ENCODE assay signal across 8 cellular contexts in the genomic region with DNA sequence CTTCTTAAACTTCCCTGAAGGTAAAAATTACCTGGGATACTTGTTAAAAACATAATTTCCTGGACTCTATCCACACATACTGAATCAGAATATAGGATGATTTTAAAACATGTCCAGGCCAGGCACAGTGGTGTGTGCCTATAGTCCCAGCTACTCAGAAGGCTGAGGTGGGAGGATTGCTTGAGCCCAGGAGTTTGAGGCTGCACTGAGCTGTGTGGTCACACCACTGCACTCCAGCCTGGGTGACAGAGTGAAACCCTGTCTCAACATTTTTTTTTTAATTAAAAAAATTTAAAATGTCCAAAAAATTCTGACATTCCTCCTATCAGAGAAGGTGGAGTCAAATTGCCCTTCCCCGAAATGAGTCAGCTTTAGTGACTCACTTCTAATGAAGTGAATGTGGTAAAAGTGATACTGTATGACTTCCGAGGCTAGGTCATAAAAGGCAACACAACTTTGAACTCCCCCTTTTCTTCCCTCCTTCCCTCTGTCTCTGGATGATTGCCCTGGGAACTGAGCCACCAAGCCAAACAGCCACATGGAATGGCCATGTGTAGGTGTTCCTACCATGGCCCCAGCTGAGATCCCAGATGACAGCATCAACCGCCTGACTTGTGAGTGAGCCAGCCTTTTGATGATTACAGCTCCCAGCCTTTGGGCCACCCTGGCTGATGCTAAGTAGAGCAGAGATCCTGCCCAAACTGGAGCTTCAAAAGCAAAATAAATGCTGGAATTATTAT. TPM values are rescaled to one million over a fixed set of nuclear protein-coding genes. Genes with fewer than 3 reads are reported as not detected.
A peak's percentile ranks its signal among the peaks of the same experiment; 100 is the strongest.
DNase-seq lines count a peak whose midpoint lies in the region; ATAC-seq and TF ChIP-seq lines count a peak whose summit lies in the region.

No MANE protein-coding gene starts in this region.

- DNase-seq in Caki2 (ENCODE audit: low read depth), result peak; percentile 100
- peak; percentile 97 for DNase-seq in HFFc6
- DNase-seq in SW480 (ENCODE audit: low spot score), result peak; percentile 99
- peak; percentile 98 for DNase-seq in epithelial cell of proximal tubule (ENCODE audit: low read depth)
- DNase-seq in ovary, result peak in 3 of 5 donors; percentile 36 to 51 (median 51)
- no peak for DNase-seq in T-helper 17 cell
- no peak for DNase-seq in CD14-positive monocyte (ENCODE audit: low spot score)
- no peak for DNase-seq in H9

- no peak for TF ChIP-seq CTCF in HFFc6 (IDR thresholded peaks at IDR 0.05)
- TF ChIP-seq CTCF in epithelial cell of proximal tubule (conservative IDR thresholded peaks at IDR 0.05; ENCODE audit: low read depth, low read length), result no peak
- no peak for TF ChIP-seq CTCF in ovary (IDR thresholded peaks at IDR 0.05)
- TF ChIP-seq CTCF in CD14-positive monocyte (IDR thresholded peaks at IDR 0.05), result no peak
- TF ChIP-seq CTCF in H9 (conservative IDR thresholded peaks at IDR 0.05), result no peak

- no peak overlapping the region for H2BK15ac ChIP-seq in H9 (ENCODE audit: low read depth, low read length)

- H4K20me1 ChIP-seq in H9 (ENCODE audit: control insufficient read depth, insufficient read depth, insufficient read length), result no peaks in the 10 kb centered on the region

- no peak overlapping the region for H3K9ac ChIP-seq in H9 (ENCODE audit: extremely low read depth, insufficient read length, low read length)

- H3K4ac ChIP-seq in H9 (ENCODE audit: low read depth, low read length), result no peak overlapping the region

- H4K91ac ChIP-seq in H9 (ENCODE audit: insufficient read length, low read depth, low read length), result no peak overlapping the region

- no peaks in the 10 kb centered on the region for H3K9me3 Mint-ChIP-seq in HFFc6
- H3K9me3 Mint-ChIP-seq in CD14-positive monocyte, result peaks cover 0 to 2% (median 0%) of the 10 kb centered on the region in 7 donors
- no peaks in the 10 kb centered on the region for H3K9me3 Mint-ChIP-seq in H9

- in situ Hi-C loops in Caki2 (cut with HindIII; ENCODE audit: low pct_unique_long_range_greater_than_20kb, low sequenced_read_pairs), result no loop called here

- H3K4me3 ChIP-seq in epithelial cell of proximal tubule (ENCODE audit: low read depth, low read length) (no peak overlapping the region), ovary (no peak overlapping the region)

- H2BK5ac ChIP-seq in H9 (ENCODE audit: insufficient read length, low read length), result no peak overlapping the region

- H3K56ac ChIP-seq in H9 (ENCODE audit: insufficient read length, low read depth, low read length), result no peak overlapping the region

- no peak overlapping the region for H3K4me2 ChIP-seq in H9 (ENCODE audit: insufficient read depth, insufficient read length, low read length)

- H3K4me3 Mint-ChIP-seq in HFFc6 (peak overlapping the region; percentile 21), T-helper 17 cell (no peak overlapping the region), CD14-positive monocyte (no peak overlapping the region), H9 (no peak overlapping the region)

- no peak for ATAC-seq in T-helper 17 cell

- H3K79me2 ChIP-seq in H9 (ENCODE audit: insufficient read depth, low read length), result no peaks in the 10 kb centered on the region

- no peak overlapping the region for H2BK20ac ChIP-seq in H9 (ENCODE audit: low read depth, low read length, poor library complexity, severe bottlenecking)

- peaks cover 26% of the 10 kb centered on the region for H3K36me3 Mint-ChIP-seq in HFFc6 (ENCODE audit: low read depth)
- peaks cover 12% of the 10 kb centered on the region for H3K36me3 Mint-ChIP-seq in T-helper 17 cell (ENCODE audit: low read depth)
- H3K36me3 Mint-ChIP-seq in CD14-positive monocyte, result no peaks in the 10 kb centered on the region
- no peaks in the 10 kb centered on the region; a peak in 1 of 7 replicates for H3K36me3 Mint-ChIP-seq in H9 (ENCODE audit: insufficient read depth in 1 of 3, low read depth in 3 of 3)

- no peak overlapping the region for H3K23ac ChIP-seq in H9 (ENCODE audit: insufficient read length, low read depth, low read length)

- no peak for TF ChIP-seq EP300 in ovary (IDR thresholded peaks at IDR 0.05)

- H3K4me1 Mint-ChIP-seq in HFFc6 (ENCODE audit: low read depth) (peaks cover 74% of the 10 kb centered on the region), T-helper 17 cell (peaks cover 10% of the 10 kb centered on the region), CD14-positive monocyte (peaks cover 7% of the 10 kb centered on the region), H9 (peaks cover 3 to 10% of the 10 kb centered on the region in 2 experiments; a peak in 2 of 4 replicates)

- H2AFZ ChIP-seq in H9 (ENCODE audit: low read length), result no peak overlapping the region

- H2AK5ac ChIP-seq in H9 (ENCODE audit: insufficient read length, low read length), result no peak overlapping the region

- H3K36me3 ChIP-seq in ovary, result no peaks in the 10 kb centered on the region

- H3K27ac ChIP-seq in ovary (no peak overlapping the region), H9 (ENCODE audit: insufficient read length, low read depth, low read length) (no peak overlapping the region)

- 23 to 59% (median 28%) methylated on average over 3 of the region's 3 CpGs for WGBS in ovary, 3 donors
- WGBS in H9 (ENCODE audit: extremely low coverage, insufficient read length, low lambda C conversion rate), result no CpG with 5 or more reads among the region's 3 CpGs

- no peaks in the 10 kb centered on the region for H3K79me1 ChIP-seq in H9 (ENCODE audit: insufficient read depth, low read depth, low read length, poor library complexity, severe bottlenecking)

- no peaks in the 10 kb centered on the region for H3K9me3 ChIP-seq in ovary
- no peaks in the 10 kb centered on the region for H3K9me3 ChIP-seq in T-helper 17 cell (ENCODE audit: control insufficient read depth, low read length, poor library complexity, severe bottlenecking)
- H3K9me3 ChIP-seq in H9 (ENCODE audit: control insufficient read depth, low read depth, low read length), result no peaks in the 10 kb centered on the region

- no peak overlapping the region for H4K5ac ChIP-seq in H9 (ENCODE audit: insufficient read length, low read depth, low read length)

- H2BK12ac ChIP-seq in H9 (ENCODE audit: insufficient read length, low read depth, low read length), result no peak overlapping the region

- no peak overlapping the region for H3T11ph ChIP-seq in H9 (ENCODE audit: low read length)

- H3K27me3 Mint-ChIP-seq in HFFc6 (ENCODE audit: insufficient read depth) (peaks cover 1% of the 10 kb centered on the region; the same call in 1 of the 2 replicates), T-helper 17 cell (no peaks in the 10 kb centered on the region), CD14-positive monocyte (ENCODE audit: low read depth in 3 of 3) (peaks cover 0 to 12% (median 6%) of the 10 kb centered on the region in 3 donors), H9 (ENCODE audit: low read depth) (no peaks in the 10 kb centered on the region; the same call in 1 of the 2 replicates)

- H3K4me1 ChIP-seq in ovary (ENCODE audit: insufficient read depth) (peaks cover 8% of the 10 kb centered on the region), H9 (ENCODE audit: insufficient read depth, low read length) (no peaks in the 10 kb centered on the region)

- H4K8ac ChIP-seq in H9 (replicated peaks; ENCODE audit: insufficient read length, low read depth, low read length), result no peak overlapping the region

- H3K18ac ChIP-seq in H9 (ENCODE audit: insufficient read length, low read depth, low read length), result no peak overlapping the region

- H3K27me3 ChIP-seq in ovary (no peaks in the 10 kb centered on the region), H9 (ENCODE audit: insufficient read depth, low read length) (no peaks in the 10 kb centered on the region)

- H3K27ac Mint-ChIP-seq in HFFc6, result peak overlapping the region; percentile 93
- no peak overlapping the region for H3K27ac Mint-ChIP-seq in T-helper 17 cell
- peak overlapping the region in 3 of 7 donors; percentile 10 to 29 (median 20) for H3K27ac Mint-ChIP-seq in CD14-positive monocyte
- H3K27ac Mint-ChIP-seq in H9, result peak overlapping the region in 1 of 3 experiments; percentile 81; a peak in 1 of 7 replicates

- no peak overlapping the region for H3K14ac ChIP-seq in H9 (ENCODE audit: insufficient read depth, low read length)

- intact Hi-C loops in ovary (cut with DNase I), result no loop called here
- intact Hi-C loops in CD14-positive monocyte (cut with micrococcal nuclease), result no loop called here

- no peak for TF ChIP-seq POLR2A in ovary (IDR thresholded peaks at IDR 0.05)

- no peaks in the 10 kb centered on the region for H3K23me2 ChIP-seq in H9 (ENCODE audit: insufficient read length, low read depth, low read length, poor library complexity, severe bottlenecking)

- no peak overlapping the region for H2BK120ac ChIP-seq in H9 (ENCODE audit: low read depth, low read length, poor library complexity, severe bottlenecking)

RNA-seq across cellular contexts. Expression of a gene that starts 36.3 kb away (rescaled TPM):
- total RNA-seq in Caki2 (2014; rRNA removed; shearing (Covaris generic); ENCODE audit: low replicate concordance), result 22.0 and 25.7 TPM in 2 replicates
- 100 to 1,000 TPM; 259 to 335 (median 298) TPM for total RNA-seq in HFFc6 (2021; fragmentation: NEBNext Ultra II Directional; extraction: Animal tissue kit (Norgen Biotek cat#: 25700))
- total RNA-seq in epithelial cell of proximal tubule (67.7 and 101 TPM in 2 replicates), ovary (10 to 100 TPM; 34.5 to 63.4 (median 45.2) TPM), T-helper 17 cell (10 to 100 TPM; 10.2 to 11.6 TPM), H9 (2021) (40.8 and 42.1 TPM in 2 replicates)
- polyA plus RNA-seq in ovary (10 to 100 TPM; 28.0 to 80.0 TPM), CD14-positive monocyte (under 1 TPM; 0.24 to 0.62 TPM)

Comparison
In these comparisons a context has a peak if more than half of its experiments do, and no peak if none do; other contexts are left out.
1. DNase-seq: peak in Caki2 (single experiment), HFFc6 (single experiment), SW480 (single experiment), epithelial cell of proximal tubule (single experiment) and ovary (3 of 5); none in T-helper 17 cell (0 of 3), CD14-positive monocyte (single experiment) and H9 (single experiment).